9 cellular contexts compared by ENCODE assay signal in genomic region chr12:6735448-6736191, GRCh38. TPM values are rescaled to one million over a fixed set of nuclear protein-coding genes. Genes with fewer than 3 reads are reported as not detected.
DNase-seq lines count a peak whose midpoint lies in the region; ATAC-seq and TF ChIP-seq lines count a peak whose summit lies in the region.
"Had no signal": no experiment of that assay in that cellular context is flagged by ENCODE, and none has a peak within 500 bp of the region (broad histone marks: within the 10 kb centered on the region; RNA-seq: fewer than 3 reads in every experiment).

No MANE protein-coding gene starts in this region.

- H3K27ac ChIP-seq in OCI-LY3 (ENCODE audit: low read length) (no peak overlapping the region), parathyroid adenoma (peak overlapping the region; percentile 47)
- H3K27ac ChIP-seq: SJCRH30 had no signal

- H3K9me3 Mint-ChIP-seq in activated naive CD4-positive, alpha-beta T cell treated with anti-CD3 and anti-CD28 coated beads, Interleukin-2, amount 50 U/mL, for 72 hours, result no peaks in the 10 kb centered on the region

- intact Hi-C loops in head of caudate nucleus (cut with DNase I), result no loop called here

- H2AFZ ChIP-seq in OCI-LY3 (ENCODE audit: low read depth, low read length) (no peak overlapping the region), parathyroid adenoma (peak overlapping the region; percentile 50)

- peak; percentile 71 for TF ChIP-seq CTCF in OCI-LY3 (IDR thresholded peaks at IDR 0.05; ENCODE audit: low read depth, low read length)
- TF ChIP-seq CTCF in parathyroid adenoma (IDR thresholded peaks at IDR 0.05), result peak; percentile 80

- peak; percentile 35 for DNase-seq in COR-L47 (lab: John Stamatoyannopoulos, UW)
- peak in 1 of 2 donors; percentile 31 for DNase-seq in activated naive CD4-positive, alpha-beta T cell treated with anti-CD3 and anti-CD28 coated beads, Interleukin-2, amount 50 U/mL, for 72 hours (ENCODE audit: low spot score in 2 of 2)
- peak; percentile 26 to 83 (median 63) for DNase-seq in head of caudate nucleus

- H3K27me3 ChIP-seq in OCI-LY3 (ENCODE audit: low read depth, low read length), result no peaks in the 10 kb centered on the region
- no peaks in the 10 kb centered on the region for H3K27me3 ChIP-seq in parathyroid adenoma (ENCODE audit: control insufficient read depth, insufficient read depth, low read length)
- H3K27me3 ChIP-seq: SJCRH30 had no signal

- no peaks in the 10 kb centered on the region for H4K20me1 ChIP-seq in OCI-LY3 (ENCODE audit: insufficient read depth, low read length)

- ATAC-seq in HG03108 (IDR thresholded peaks at IDR 0.05; ENCODE audit: unreplicated experiment) (peak; percentile 52), GM21423 (IDR thresholded peaks at IDR 0.05; ENCODE audit: unreplicated experiment) (no peak), GM18505 (IDR thresholded peaks at IDR 0.05; ENCODE audit: unreplicated experiment) (no peak)
- ATAC-seq in activated naive CD4-positive, alpha-beta T cell treated with anti-CD3 and anti-CD28 coated beads, Interleukin-2, amount 50 U/mL, for 72 hours, result peak; percentile 74 to 86

- H3K9me3 ChIP-seq in OCI-LY3 (ENCODE audit: insufficient read depth, low read length) (no peaks in the 10 kb centered on the region), parathyroid adenoma (ENCODE audit: control insufficient read depth, low read length) (no peaks in the 10 kb centered on the region)
- H3K9me3 ChIP-seq: SJCRH30 had no signal

- TF ChIP-seq POLR2A in GM18505 (IDR thresholded peaks at IDR 0.05; ENCODE audit: borderline replicate concordance, extremely low read depth, insufficient read depth, insufficient read length), result no peak

- no peaks in the 10 kb centered on the region for H3K79me2 ChIP-seq in OCI-LY3 (ENCODE audit: low read length)
- no peaks in the 10 kb centered on the region for H3K79me2 ChIP-seq in parathyroid adenoma

- H3K4me2 ChIP-seq in OCI-LY3 (ENCODE audit: low read length) (no peak overlapping the region), parathyroid adenoma (ENCODE audit: low read length) (no peak overlapping the region)

- H3K9ac ChIP-seq in OCI-LY3 (ENCODE audit: low read length), result no peak overlapping the region
- no peak overlapping the region for H3K9ac ChIP-seq in parathyroid adenoma

- peak overlapping the region in 1 of 2 donors; percentile 47 for H3K27ac Mint-ChIP-seq in activated naive CD4-positive, alpha-beta T cell treated with anti-CD3 and anti-CD28 coated beads, Interleukin-2, amount 50 U/mL, for 72 hours

- H3K36me3 ChIP-seq in OCI-LY3 (replicated peaks; ENCODE audit: low read depth, low read length), result peaks cover 15% of the 10 kb centered on the region
- H3K36me3 ChIP-seq in parathyroid adenoma (ENCODE audit: control insufficient read depth, insufficient read depth, low read length), result no peaks in the 10 kb centered on the region

- no peaks in the 10 kb centered on the region for H3K36me3 Mint-ChIP-seq in activated naive CD4-positive, alpha-beta T cell treated with anti-CD3 and anti-CD28 coated beads, Interleukin-2, amount 50 U/mL, for 72 hours

- peaks cover 6% of the 10 kb centered on the region for H3K4me1 ChIP-seq in OCI-LY3 (ENCODE audit: low read length)
- peaks cover 4% of the 10 kb centered on the region for H3K4me1 ChIP-seq in parathyroid adenoma
- H3K4me1 ChIP-seq: SJCRH30 had no signal

- H3K4me3 ChIP-seq in OCI-LY3 (ENCODE audit: low read length) (no peak overlapping the region), parathyroid adenoma (ENCODE audit: low read depth, low read length) (no peak overlapping the region)
- H3K4me3 ChIP-seq: SJCRH30 had no signal

RNA-seq across cellular contexts. Expression of gene COPS7A, which starts 11.8 kb away (rescaled TPM):
- total RNA-seq in activated naive CD4-positive, alpha-beta T cell treated with anti-CD3 and anti-CD28 coated beads, Interleukin-2, amount 50 U/mL, for 72 hours, result 10 to 100 TPM; 34.2 to 42.9 TPM

RNA-seq across cellular contexts. Expression of gene MLF2, which starts 17.3 kb away (rescaled TPM):
- total RNA-seq in activated naive CD4-positive, alpha-beta T cell treated with anti-CD3 and anti-CD28 coated beads, Interleukin-2, amount 50 U/mL, for 72 hours, result 100 to 1,000 TPM; 149 to 275 TPM

RNA-seq across cellular contexts. Expression of gene PTMS, which starts 30.5 kb away (rescaled TPM):
- total RNA-seq in activated naive CD4-positive, alpha-beta T cell treated with anti-CD3 and anti-CD28 coated beads, Interleukin-2, amount 50 U/mL, for 72 hours, result 100 to 1,000 TPM in 1 of 2 donors, 10 to 100 TPM in 1; 76.0 to 163 TPM

RNA-seq across cellular contexts. Expression of gene PIANP, which starts 35.0 kb away (rescaled TPM):
- 1 to 10 TPM in 1 of 2 donors, not detected in 1; 1.3 TPM for total RNA-seq in activated naive CD4-positive, alpha-beta T cell treated with anti-CD3 and anti-CD28 coated beads, Interleukin-2, amount 50 U/mL, for 72 hours

RNA-seq across cellular contexts. Expression of gene LAG3, which starts 36.7 kb away (rescaled TPM):
- 100 to 1,000 TPM in 1 of 2 donors, 10 to 100 TPM in 1; 71.3 to 117 TPM for total RNA-seq in activated naive CD4-positive, alpha-beta T cell treated with anti-CD3 and anti-CD28 coated beads, Interleukin-2, amount 50 U/mL, for 72 hours

Comparison
In these comparisons a context has a peak if more than half of its experiments do, and no peak if none do; other contexts are left out.
1. ATAC-seq: peak in HG03108 (single experiment) and activated naive CD4-positive, alpha-beta T cell treated with anti-CD3 and anti-CD28 coated beads, Interleukin-2, amount 50 U/mL, for 72 hours (2 of 2); none in GM21423 (single experiment) and GM18505 (single experiment).